In the genomic region with DNA sequence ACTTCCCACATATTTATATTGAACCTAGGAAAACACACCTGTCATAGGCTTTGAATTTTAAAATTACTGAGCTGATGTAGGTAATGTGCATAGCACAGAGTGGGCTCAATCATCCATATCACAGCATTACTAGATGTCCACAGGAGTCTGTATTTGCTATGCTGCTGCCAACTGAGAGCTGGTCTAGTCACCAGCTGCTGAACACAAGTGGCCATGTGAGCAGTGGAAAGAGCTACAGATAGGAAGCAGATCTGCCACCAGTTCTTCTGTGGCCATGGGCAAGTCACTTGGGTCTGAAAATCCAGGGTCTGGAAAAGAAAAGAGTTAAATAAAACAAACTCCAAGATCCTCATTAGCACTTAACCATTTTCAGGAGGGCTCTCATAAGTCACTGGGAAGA, we compare ENCODE assay signal across 1 cellular context.
TF ChIP-seq lines count a peak whose summit lies in the region.

No MANE protein-coding gene starts in this region.

TF ChIP-seq in K562, 482 proteins besides CTCF, POLR2A, EP300 and RAD21 (continued from another document):
- TF ChIP-seq, protein P1, sequence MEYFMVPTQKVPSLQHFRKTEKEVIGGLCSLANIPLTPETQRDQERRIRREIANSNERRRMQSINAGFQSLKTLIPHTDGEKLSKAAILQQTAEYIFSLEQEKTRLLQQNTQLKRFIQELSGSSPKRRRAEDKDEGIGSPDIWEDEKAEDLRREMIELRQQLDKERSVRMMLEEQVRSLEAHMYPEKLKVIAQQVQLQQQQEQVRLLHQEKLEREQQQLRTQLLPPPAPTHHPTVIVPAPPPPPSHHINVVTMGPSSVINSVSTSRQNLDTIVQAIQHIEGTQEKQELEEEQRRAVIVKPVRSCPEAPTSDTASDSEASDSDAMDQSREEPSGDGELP (CRISPR knock-in tag; IDR thresholded peaks at IDR 0.05; ENCODE audit: borderline replicate concordance): no peak
- TF ChIP-seq CXXC5 (CRISPR knock-in tag; IDR thresholded peaks at IDR 0.05) (no peak), ZNF766 (CRISPR knock-in tag; conservative IDR thresholded peaks at IDR 0.05) (no peak)
